9 cellular contexts compared by ENCODE assay signal in genomic region chr15:59373215-59373614, GRCh38. TPM values are rescaled to one million over a fixed set of nuclear protein-coding genes. Genes with fewer than 3 reads are reported as not detected.
DNase-seq lines count a peak whose midpoint lies in the region; ATAC-seq and TF ChIP-seq lines count a peak whose summit lies in the region.
"Had no signal": no experiment of that assay in that cellular context is flagged by ENCODE, and none has a peak within 500 bp of the region (broad histone marks: within the 10 kb centered on the region; RNA-seq: fewer than 3 reads in every experiment).

No MANE protein-coding gene starts in this region.

- no peaks in the 10 kb centered on the region for H3K4me1 ChIP-seq in cardiac muscle cell (ENCODE audit: low read depth)
- peaks cover 36% of the 10 kb centered on the region for H3K4me1 ChIP-seq in mononuclear cell (ENCODE audit: insufficient read depth, low read length)
- H3K4me1 ChIP-seq in uterus, result peaks cover 0 to 7% of the 10 kb centered on the region in 2 donors

- H3K36me3 ChIP-seq in cardiac muscle cell, result no peaks in the 10 kb centered on the region
- H3K36me3 ChIP-seq in uterus, result no peaks in the 10 kb centered on the region

- peak overlapping the region; percentile 98 for H3K27ac ChIP-seq in cardiac muscle cell
- peak overlapping the region; percentile 93 to 96 for H3K27ac ChIP-seq in uterus

- no peaks in the 10 kb centered on the region for H3K9me3 ChIP-seq in cardiac muscle cell (ENCODE audit: low read depth)
- H3K9me3 ChIP-seq in mononuclear cell (ENCODE audit: low read depth, low read length), result no peaks in the 10 kb centered on the region
- no peaks in the 10 kb centered on the region for H3K9me3 ChIP-seq in uterus

- H3K27me3 ChIP-seq in cardiac muscle cell (peaks cover 8% of the 10 kb centered on the region), mononuclear cell (ENCODE audit: insufficient read depth, low read length) (peaks cover 33% of the 10 kb centered on the region), uterus (no peaks in the 10 kb centered on the region)

- no peak for DNase-seq in cardiac muscle cell (ENCODE audit: low read depth in 1 of 2, low spot score in 1 of 2)
- DNase-seq in Right ventricle myocardium superior, result no peak
- no peak for DNase-seq in cardiac fibroblast (ENCODE audit: low read depth in 2 of 2)
- no peak for DNase-seq in uterus
- DNase-seq in GM19240 (ENCODE audit: insufficient read length, low spot score), result no peak
- DNase-seq: DND-41 had no signal

- H3K4me3 ChIP-seq in cardiac muscle cell (peak overlapping the region; percentile 56), cardiac fibroblast (replicated peaks in 1 of 2; ENCODE audit: low read depth in 2 of 2, low read length in 2 of 2) (peak overlapping the region; percentile 90 to 95), mononuclear cell (ENCODE audit: low read length) (peak overlapping the region; percentile 62), uterus (peak overlapping the region; percentile 89 to 92)

- TF ChIP-seq CTCF in cardiac muscle cell (IDR thresholded peaks at IDR 0.05; ENCODE audit: low read depth, low read length) (no peak), cardiac fibroblast (IDR thresholded peaks at IDR 0.05; ENCODE audit: low read depth, low read length) (no peak), uterus (IDR thresholded peaks at IDR 0.05) (no peak)

- ATAC-seq in Right ventricle myocardium superior (ENCODE audit: poor library complexity), result no peak
- ATAC-seq in GM18873 (IDR thresholded peaks at IDR 0.05; ENCODE audit: low FRiP score, unreplicated experiment), result no peak
- ATAC-seq in GM21423 (IDR thresholded peaks at IDR 0.05; ENCODE audit: unreplicated experiment), result no peak

- intact Hi-C loops in Right ventricle myocardium superior (cut with DNase I), result loop anchor here (5.0 kb wide), 1 partner anchor 119 kb away; no protein-coding TSS in a partner anchor
- intact Hi-C loops in uterus (cut with DNase I; ENCODE audit: low total_unique reads), result no loop called here

- no peak for TF ChIP-seq POLR2A in uterus (IDR thresholded peaks at IDR 0.05)

RNA-seq across cellular contexts. Expression of gene MYO1E, which starts 0.5 kb away (rescaled TPM):
- total RNA-seq in cardiac muscle cell, result 22.0 and 26.0 TPM in 2 replicates
- polyA plus RNA-seq in cardiac muscle cell, result 27.7 and 36.0 TPM in 2 replicates
- total RNA-seq in Right ventricle myocardium superior, result 29.9 TPM
- total RNA-seq in mononuclear cell, result 17.3 TPM
- total RNA-seq in uterus, result 10 to 100 TPM; 23.3 to 99.8 (median 66.5) TPM
